In the genomic region with DNA sequence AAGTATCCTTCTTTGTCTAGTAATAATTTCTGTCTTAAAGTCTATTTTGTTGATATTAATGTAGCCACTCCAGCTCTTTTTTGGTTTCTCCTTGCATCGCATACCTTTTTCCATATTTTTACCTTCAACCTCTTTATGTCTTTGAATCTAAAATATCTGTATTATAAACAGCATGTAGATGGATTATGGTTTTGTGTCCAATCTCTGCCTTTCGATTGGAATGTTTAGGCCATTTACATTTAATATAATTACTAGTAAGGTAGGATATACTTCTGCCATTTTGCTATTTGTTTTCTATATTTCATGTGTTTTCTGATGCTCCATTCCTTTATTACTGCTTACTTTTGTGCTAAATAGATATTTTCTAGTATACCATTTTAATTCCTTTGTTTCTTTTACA, we compare ENCODE assay signal across 28 cellular contexts.
"Had no signal": no experiment of that assay in that cellular context is flagged by ENCODE, and none has a peak within 500 bp of the region (broad histone marks: within the 10 kb centered on the region; RNA-seq: fewer than 3 reads in every experiment).

No MANE protein-coding gene starts in this region.

- ATAC-seq: activated CD8-positive, alpha-beta T cell treated with anti-CD3 and anti-CD28 coated beads for 36 hours; activated naive CD8-positive, alpha-beta T cell treated with anti-CD3 and anti-CD28 coated beads, Interleukin-2, amount 50 U/mL, for 24 hours; activated T-cell treated with anti-CD3 and anti-CD28 coated beads, Interleukin-2, amount 50 U/mL, for 4 hours; activated T-helper 17 cell treated with anti-CD3 and anti-CD28 coated beads, Interleukin-2, amount 50 U/mL, for 72 hours; body of pancreas; esophagus mucosa; T-helper 17 cell; WTC11 had no signal

- DNase-seq: activated CD4-positive, alpha-beta T cell treated with anti-CD3 and anti-CD28 coated beads for 48 hours; activated CD4-positive, alpha-beta T cell treated with anti-CD3 and anti-CD28 coated beads, Interleukin-2, amount 50 U/mL, for 1 hour; activated CD4-positive, alpha-beta T cell treated with anti-CD3 and anti-CD28 coated beads, Interleukin-2, amount 50 U/mL, for 48 hours; activated CD8-positive, alpha-beta memory T cell treated with anti-CD3 and anti-CD28 coated beads for 24 hours; activated CD8-positive, alpha-beta T cell treated with anti-CD3 and anti-CD28 coated beads for 36 hours; activated effector memory CD4-positive, alpha-beta T cell treated with Interleukin-2 at 50 U/mL for 16 hours; activated gamma-delta T cell treated with Interleukin-2 at 50 U/mL for 16 hours; activated naive CD4-positive, alpha-beta T cell treated with anti-CD3 and anti-CD28 coated beads for 36 hours; activated naive CD8-positive, alpha-beta T cell treated with anti-CD3 and anti-CD28 coated beads for 36 hours; activated naive CD8-positive, alpha-beta T cell treated with anti-CD3 and anti-CD28 coated beads, Interleukin-2, amount 50 U/mL, for 24 hours; activated T-cell treated with anti-CD3 and anti-CD28 coated beads, Interleukin-2, amount 50 U/mL, for 4 hours; adrenal gland; amygdala; aorta; body of pancreas; caudate nucleus; colonic mucosa; effector CD8-positive, alpha-beta T cell; foreskin fibroblast; head of caudate nucleus; hippocampal formation; T-helper 17 cell; T1000 had no signal

- H3K27ac Mint-ChIP-seq: activated CD8-positive, alpha-beta T cell treated with anti-CD3 and anti-CD28 coated beads for 36 hours; activated naive CD4-positive, alpha-beta T cell treated with anti-CD3 and anti-CD28 coated beads for 36 hours; activated naive CD4-positive, alpha-beta T cell treated with anti-CD3 and anti-CD28 coated beads, Interleukin-2, amount 50 U/mL, for 24 hours; activated naive CD8-positive, alpha-beta T cell treated with anti-CD3 and anti-CD28 coated beads for 36 hours; activated naive CD8-positive, alpha-beta T cell treated with anti-CD3 and anti-CD28 coated beads, Interleukin-2, amount 50 U/mL, for 24 hours; activated T-helper 17 cell treated with anti-CD3 and anti-CD28 coated beads, Interleukin-2, amount 50 U/mL, for 72 hours; T-helper 17 cell; T-helper 2 cell treated with Interferon-gamma antibody and Interleukin-4, amounts not matched to agents 5 μg/mL and 100 μg/mL, for 36 hours; WTC11 had no signal

- H3K36me3 Mint-ChIP-seq: activated naive CD4-positive, alpha-beta T cell treated with anti-CD3 and anti-CD28 coated beads, Interleukin-2, amount 50 U/mL, for 24 hours; activated naive CD8-positive, alpha-beta T cell treated with anti-CD3 and anti-CD28 coated beads for 36 hours had no signal

- H3K4me1 Mint-ChIP-seq: activated naive CD4-positive, alpha-beta T cell treated with anti-CD3 and anti-CD28 coated beads, Interleukin-2, amount 50 U/mL, for 24 hours; activated naive CD8-positive, alpha-beta T cell treated with anti-CD3 and anti-CD28 coated beads for 36 hours; activated naive CD8-positive, alpha-beta T cell treated with anti-CD3 and anti-CD28 coated beads, Interleukin-2, amount 50 U/mL, for 24 hours; activated T-helper 17 cell treated with anti-CD3 and anti-CD28 coated beads, Interleukin-2, amount 50 U/mL, for 72 hours; T-helper 17 cell had no signal

- H3K4me3 Mint-ChIP-seq: activated CD8-positive, alpha-beta T cell treated with anti-CD3 and anti-CD28 coated beads for 36 hours; activated naive CD4-positive, alpha-beta T cell treated with anti-CD3 and anti-CD28 coated beads for 36 hours; activated naive CD4-positive, alpha-beta T cell treated with anti-CD3 and anti-CD28 coated beads, Interleukin-2, amount 50 U/mL, for 24 hours; activated naive CD8-positive, alpha-beta T cell treated with anti-CD3 and anti-CD28 coated beads for 36 hours; activated naive CD8-positive, alpha-beta T cell treated with anti-CD3 and anti-CD28 coated beads, Interleukin-2, amount 50 U/mL, for 24 hours; activated T-cell treated with anti-CD3 and anti-CD28 coated beads, Interleukin-2, amount 50 U/mL, for 4 hours; activated T-helper 17 cell treated with anti-CD3 and anti-CD28 coated beads, Interleukin-2, amount 50 U/mL, for 72 hours; T-helper 17 cell; T-helper 2 cell treated with Interferon-gamma antibody and Interleukin-4, amounts not matched to agents 5 μg/mL and 100 μg/mL, for 36 hours; WTC11 had no signal
